ENCODE assay signal across 14 cellular contexts in the genomic region with DNA sequence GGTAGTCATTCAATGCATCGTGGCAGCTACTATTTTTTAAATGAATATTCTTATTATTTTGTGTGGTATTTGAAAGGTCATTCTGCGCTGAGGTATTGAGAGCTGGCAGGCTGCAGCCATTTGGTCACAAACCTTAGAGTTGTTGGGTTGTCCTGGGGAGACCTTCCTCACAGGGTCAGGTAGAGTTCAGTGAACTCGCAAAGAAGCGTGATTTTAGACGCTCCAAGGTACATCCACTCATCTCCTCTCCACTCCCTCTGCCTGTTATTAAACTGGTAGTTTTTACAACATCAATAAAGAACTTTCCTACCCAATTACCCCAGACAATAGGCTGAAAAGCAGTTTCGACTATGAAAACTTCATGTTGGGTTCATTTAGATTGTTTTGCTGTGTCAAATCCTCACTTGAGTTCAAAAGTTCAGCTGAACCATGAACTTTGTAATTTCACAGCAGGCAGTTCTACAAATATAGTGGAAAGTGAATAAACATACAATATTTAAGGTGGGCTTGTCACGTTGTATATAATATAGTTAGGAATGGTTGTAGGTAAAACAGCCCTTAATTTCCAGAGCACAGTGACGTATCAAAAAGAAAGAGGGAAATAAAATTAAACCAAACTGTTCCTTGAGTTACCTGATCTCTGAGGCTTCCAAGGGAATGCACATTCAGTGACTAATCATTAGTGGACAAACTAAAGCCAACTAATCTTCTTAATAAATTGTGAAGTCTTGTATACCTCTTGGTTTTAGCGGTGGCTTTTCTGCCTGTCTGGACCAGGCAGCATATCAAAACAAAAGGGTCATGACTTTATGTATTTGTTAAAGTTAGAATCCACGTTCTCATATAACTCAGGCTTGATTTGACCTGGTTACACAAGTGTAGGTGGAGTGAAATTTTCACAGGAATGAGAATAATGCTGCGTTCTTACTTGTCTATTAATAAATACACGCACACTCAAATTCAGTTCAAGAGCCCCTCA.
"Had no signal": no experiment of that assay in that cellular context is flagged by ENCODE, and none has a peak within 500 bp of the region (broad histone marks: within the 10 kb centered on the region; RNA-seq: fewer than 3 reads in every experiment).

No MANE protein-coding gene starts in this region.

- H3K27ac ChIP-seq: epithelial cell of prostate, parathyroid adenoma, SJCRH30, suprapubic skin, upper lobe of left lung, VCaP had no signal

- ATAC-seq: activated naive CD4-positive, alpha-beta T cell treated with anti-CD3 and anti-CD28 coated beads, Interleukin-2, amount 50 U/mL, for 72 hours; left ventricle myocardium superior; natural killer cell had no signal

- H3K4me1 ChIP-seq: parathyroid adenoma, SJCRH30, suprapubic skin, upper lobe of left lung had no signal

- H3K27me3 ChIP-seq: SJCRH30, suprapubic skin, upper lobe of left lung had no signal

- DNase-seq: activated CD4-positive, alpha-beta T cell treated with anti-CD3 and anti-CD28 coated beads for 1 hour; activated CD4-positive, alpha-beta T cell treated with anti-CD3 and anti-CD28 coated beads, Interleukin-2, amount 50 U/mL, for 4 hours; activated gamma-delta T cell; foreskin fibroblast; left ventricle myocardium superior; natural killer cell; T1000; upper lobe of left lung had no signal

- H3K4me3 ChIP-seq: SJCRH30, suprapubic skin, upper lobe of left lung had no signal

- H3K36me3 ChIP-seq: SJCRH30, suprapubic skin, upper lobe of left lung had no signal

- H3K9me3 ChIP-seq: SJCRH30 had no signal
